ENCODE assay signal across 26 cellular contexts in the genomic region with DNA sequence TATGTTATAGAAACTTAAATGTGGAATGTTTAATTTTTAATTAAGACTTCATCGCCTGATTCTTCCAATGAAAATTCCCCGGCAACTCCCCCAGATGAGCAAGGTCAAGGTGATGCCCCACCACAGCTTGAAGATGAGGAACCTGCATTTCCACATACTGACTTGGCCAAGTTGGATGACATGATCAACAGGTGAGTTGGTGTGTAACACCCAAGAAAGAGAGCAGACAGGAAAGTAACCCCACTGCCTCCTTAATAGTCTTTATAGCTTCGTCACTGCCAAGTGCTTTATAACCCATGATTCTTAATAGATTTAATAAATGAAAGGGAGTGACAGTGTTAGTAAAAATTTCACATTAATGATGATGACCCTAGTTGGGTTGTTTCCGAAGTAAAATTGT.
"Had no signal": no experiment of that assay in that cellular context is flagged by ENCODE, and none has a peak within 500 bp of the region (broad histone marks: within the 10 kb centered on the region; RNA-seq: fewer than 3 reads in every experiment).

No MANE protein-coding gene starts in this region.

- H3K4me3 Mint-ChIP-seq: naive B cell; natural killer cell treated with Interleukin-12 subunit alpha and Interleukin-12 subunit beta and Interleukin-15 and Interleukin-18, amount 100 ng/mL, for 72 hours; nephron progenitor cell; neural crest cell; stimulated activated effector memory CD8-positive, alpha-beta T cell treated with anti-CD3 and anti-CD28 coated beads, Interleukin-12 subunit alpha, Interleukin-12 subunit beta, amount 100 ng/mL, for 72 hours; stimulated activated naive B cell treated with anti-CD40 and anti-IgM and Interleukin-4, amounts not matched to agents 10 μg/mL and 1 μg/mL and 100 μg/mL, for 72 hours had no signal

- H3K9me3 Mint-ChIP-seq: naive thymus-derived CD8-positive, alpha-beta T cell; natural killer cell treated with Interleukin-12 subunit alpha and Interleukin-12 subunit beta and Interleukin-15 and Interleukin-18, amount 100 ng/mL, for 72 hours; neural crest cell; stimulated activated effector memory CD8-positive, alpha-beta T cell treated with anti-CD3 and anti-CD28 coated beads, Interleukin-12 subunit alpha, Interleukin-12 subunit beta, amount 100 ng/mL, for 72 hours; stimulated activated naive B cell treated with anti-CD40 and anti-IgM and Interleukin-4, amounts not matched to agents 10 μg/mL and 1 μg/mL and 100 μg/mL, for 72 hours had no signal

- ATAC-seq: naive thymus-derived CD8-positive, alpha-beta T cell; natural killer cell treated with Interleukin-12 subunit alpha and Interleukin-12 subunit beta and Interleukin-15 and Interleukin-18, amount 100 ng/mL, for 72 hours; pancreas; right cardiac atrium; right lobe of liver; stimulated activated effector memory CD8-positive, alpha-beta T cell treated with anti-CD3 and anti-CD28 coated beads, Interleukin-12 subunit alpha, Interleukin-12 subunit beta, amount 100 ng/mL, for 72 hours; stimulated activated naive B cell treated with anti-CD40 and anti-IgM and Interleukin-4, amounts not matched to agents 10 μg/mL and 1 μg/mL and 100 μg/mL, for 72 hours had no signal

- H3K4me3 ChIP-seq: pancreas, psoas muscle, right lobe of liver, sigmoid colon, stomach, thoracic aorta, thyroid gland, tibial nerve, upper lobe of left lung had no signal

- H3K4me1 Mint-ChIP-seq: nephron progenitor cell, neural crest cell had no signal

- H3K36me3 ChIP-seq: thoracic aorta had no signal

- DNase-seq: naive B cell; naive thymus-derived CD8-positive, alpha-beta T cell; nephron progenitor cell; nucleus accumbens; pancreas; psoas muscle; right cardiac atrium; right lobe of liver; sigmoid colon; small intestine; stimulated activated CD4-positive, alpha-beta T cell treated with anti-CD3 and anti-CD28 coated beads, Interleukin-15, amount 100 ng/mL, for 24 hours; stimulated activated CD4-positive, alpha-beta T cell treated with anti-CD3 and anti-CD28 coated beads, Interleukin-2, amount 100 ng/mL, for 24 hours; stimulated activated CD4-positive, alpha-beta T cell treated with anti-CD3 and anti-CD28 coated beads, Interleukin-2, amount 100 ng/mL, for 48 hours; stimulated activated CD4-positive, alpha-beta T cell treated with anti-CD3 and anti-CD28 coated beads, Interleukin-4, amount 100 ng/mL, for 24 hours; stimulated activated naive B cell treated with anti-CD40 and anti-IgM and Interleukin-4, amounts not matched to agents 10 μg/mL and 1 μg/mL and 100 μg/mL, for 72 hours; stimulated activated naive CD4-positive, alpha-beta T cell treated with Interleukin-2 at 50 U/mL for 16 hours; stomach; thyroid gland; trophoblast cell; upper lobe of left lung had no signal

- H3K27me3 Mint-ChIP-seq: naive B cell; naive thymus-derived CD8-positive, alpha-beta T cell; natural killer cell treated with Interleukin-12 subunit alpha and Interleukin-12 subunit beta and Interleukin-15 and Interleukin-18, amount 100 ng/mL, for 72 hours; stimulated activated naive B cell treated with anti-CD40 and anti-IgM and Interleukin-4, amounts not matched to agents 10 μg/mL and 1 μg/mL and 100 μg/mL, for 72 hours had no signal

- H3K27ac Mint-ChIP-seq: nephron progenitor cell; stimulated activated effector memory CD8-positive, alpha-beta T cell treated with anti-CD3 and anti-CD28 coated beads, Interleukin-12 subunit alpha, Interleukin-12 subunit beta, amount 100 ng/mL, for 72 hours; stimulated activated naive B cell treated with anti-CD40 and anti-IgM and Interleukin-4, amounts not matched to agents 10 μg/mL and 1 μg/mL and 100 μg/mL, for 72 hours had no signal

- H3K9me3 ChIP-seq: neutrophil, pancreas, psoas muscle, right lobe of liver, sigmoid colon, stomach, thoracic aorta, thyroid gland, tibial nerve, upper lobe of left lung had no signal

- H3K27ac ChIP-seq: neutrophil, pancreas, psoas muscle, right lobe of liver, sigmoid colon, stomach, thoracic aorta, thyroid gland, tibial nerve, upper lobe of left lung had no signal
